Comparison of ENCODE assay signal across 14 cellular contexts in the genomic region with DNA sequence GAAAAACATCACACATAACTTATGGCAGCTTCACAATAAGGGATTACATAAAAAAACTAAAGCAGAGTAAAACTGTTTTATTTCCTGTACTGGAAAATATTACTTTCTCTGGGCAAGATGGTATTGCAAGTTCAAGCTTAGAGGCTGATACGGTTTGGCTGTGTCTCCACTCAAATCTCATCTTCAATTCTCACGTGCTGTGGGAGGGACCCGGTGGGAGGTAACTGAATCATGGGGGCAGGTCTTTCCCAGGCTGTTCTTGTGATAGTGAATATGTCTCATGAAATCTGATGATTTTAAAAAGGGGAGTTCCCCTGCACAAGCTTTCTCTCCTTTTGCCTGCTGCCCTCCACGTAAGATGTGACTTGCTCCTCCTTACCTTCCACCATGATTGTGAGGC. TPM values are rescaled to one million over a fixed set of nuclear protein-coding genes. Genes with fewer than 3 reads are reported as not detected.
DNase-seq lines count a peak whose midpoint lies in the region; ATAC-seq and TF ChIP-seq lines count a peak whose summit lies in the region.
"Had no signal": no experiment of that assay in that cellular context is flagged by ENCODE, and none has a peak within 500 bp of the region (broad histone marks: within the 10 kb centered on the region; RNA-seq: fewer than 3 reads in every experiment).

No MANE protein-coding gene starts in this region.

- H3K36me3 ChIP-seq in naive thymus-derived CD4-positive, alpha-beta T cell (ENCODE audit: control insufficient read depth in 2 of 3, insufficient read depth in 3 of 3, low read length in 3 of 3), result peaks cover 0 to 14% (median 0%) of the 10 kb centered on the region in 3 experiments

- intact Hi-C loops in natural killer cell (cut with micrococcal nuclease), result no loop called here
- intact Hi-C loops in naive thymus-derived CD4-positive, alpha-beta T cell (cut with micrococcal nuclease), result no loop called here

- peaks cover 0 to 10% of the 10 kb centered on the region in 2 donors for H3K4me1 ChIP-seq in naive thymus-derived CD4-positive, alpha-beta T cell (ENCODE audit: control insufficient read depth in 2 of 2, insufficient read depth in 2 of 2, low read length in 2 of 2)

- TF ChIP-seq CTCF in natural killer cell (IDR thresholded peaks at IDR 0.05), result no peak

- CTCF ChIA-PET in naive thymus-derived CD4-positive, alpha-beta T cell (lab: Charles Lee), result no interaction called here

- no peak overlapping the region for H3K4me3 Mint-ChIP-seq in natural killer cell treated with Interleukin-12 subunit alpha and Interleukin-12 subunit beta and Interleukin-15 and Interleukin-18, amount 100 ng/mL, for 72 hours
- H3K4me3 Mint-ChIP-seq in natural killer cell, result no peak overlapping the region
- peak overlapping the region in 1 of 2 donors; percentile 15 for H3K4me3 Mint-ChIP-seq in activated T-cell treated with anti-CD3 and anti-CD28 coated beads, Interleukin-2, amount 50 U/mL, for 72 hours
- no peak overlapping the region for H3K4me3 Mint-ChIP-seq in naive thymus-derived CD4-positive, alpha-beta T cell
- peak overlapping the region; percentile 4 to 35 for H3K4me3 Mint-ChIP-seq in stimulated activated naive CD8-positive, alpha-beta T cell treated with anti-CD3 and anti-CD28 coated beads, Interleukin-15, amount 100 ng/mL, for 72 hours
- H3K4me3 Mint-ChIP-seq: mesothelial cell of epicardium had no signal

- peaks cover 16% of the 10 kb centered on the region for H3K36me3 Mint-ChIP-seq in natural killer cell treated with Interleukin-12 subunit alpha and Interleukin-12 subunit beta and Interleukin-15 and Interleukin-18, amount 100 ng/mL, for 72 hours
- H3K36me3 Mint-ChIP-seq in natural killer cell, result no peaks in the 10 kb centered on the region
- H3K36me3 Mint-ChIP-seq in activated T-cell treated with anti-CD3 and anti-CD28 coated beads, Interleukin-2, amount 50 U/mL, for 72 hours (ENCODE audit: insufficient read depth in 2 of 2), result peaks cover 16 to 38% of the 10 kb centered on the region in 2 donors
- H3K36me3 Mint-ChIP-seq in naive thymus-derived CD4-positive, alpha-beta T cell, result peaks cover 6 to 48% (median 28%) of the 10 kb centered on the region in 5 donors

- no peak for ATAC-seq in natural killer cell treated with Interleukin-12 subunit alpha and Interleukin-12 subunit beta and Interleukin-15 and Interleukin-18, amount 100 ng/mL, for 72 hours
- ATAC-seq in natural killer cell (no peak), GM18873 (IDR thresholded peaks at IDR 0.05; ENCODE audit: low FRiP score, unreplicated experiment) (no peak)
- no peak for ATAC-seq in activated T-cell treated with anti-CD3 and anti-CD28 coated beads, Interleukin-2, amount 50 U/mL, for 72 hours (replicated peaks in 1 of 2)
- no peak for ATAC-seq in naive thymus-derived CD4-positive, alpha-beta T cell
- ATAC-seq in stimulated activated naive CD8-positive, alpha-beta T cell treated with anti-CD3 and anti-CD28 coated beads, Interleukin-15, amount 100 ng/mL, for 72 hours, result no peak

- H3K27me3 Mint-ChIP-seq in natural killer cell treated with Interleukin-12 subunit alpha and Interleukin-12 subunit beta and Interleukin-15 and Interleukin-18, amount 100 ng/mL, for 72 hours, result no peaks in the 10 kb centered on the region
- peaks cover 0 to 1% of the 10 kb centered on the region in 2 donors for H3K27me3 Mint-ChIP-seq in natural killer cell (ENCODE audit: low read depth in 2 of 2)
- H3K27me3 Mint-ChIP-seq in activated T-cell treated with anti-CD3 and anti-CD28 coated beads, Interleukin-2, amount 50 U/mL, for 72 hours (ENCODE audit: low read depth), result no peaks in the 10 kb centered on the region
- H3K27me3 Mint-ChIP-seq in naive thymus-derived CD4-positive, alpha-beta T cell, result peaks cover 0 to 1% (median 0%) of the 10 kb centered on the region in 5 donors
- H3K27me3 Mint-ChIP-seq in stimulated activated naive CD8-positive, alpha-beta T cell treated with anti-CD3 and anti-CD28 coated beads, Interleukin-15, amount 100 ng/mL, for 72 hours, result no peaks in the 10 kb centered on the region

- H3K9me3 ChIP-seq in naive thymus-derived CD4-positive, alpha-beta T cell (ENCODE audit: control insufficient read depth in 2 of 3, low read length in 3 of 3), result no peaks in the 10 kb centered on the region

- no peak overlapping the region for H3K27ac ChIP-seq in naive thymus-derived CD4-positive, alpha-beta T cell (ENCODE audit: low read depth, low read length)

- POLR2A ChIA-PET in naive thymus-derived CD4-positive, alpha-beta T cell (lab: Charles Lee), result interaction anchor here (0.6 kb wide), 1 partner anchor 16 kb away, joined by 3 read pairs; no protein-coding TSS in a partner anchor

- H3K9me3 Mint-ChIP-seq in natural killer cell treated with Interleukin-12 subunit alpha and Interleukin-12 subunit beta and Interleukin-15 and Interleukin-18, amount 100 ng/mL, for 72 hours, result no peaks in the 10 kb centered on the region
- H3K9me3 Mint-ChIP-seq in natural killer cell, result no peaks in the 10 kb centered on the region
- no peaks in the 10 kb centered on the region for H3K9me3 Mint-ChIP-seq in activated T-cell treated with anti-CD3 and anti-CD28 coated beads, Interleukin-2, amount 50 U/mL, for 72 hours
- peaks cover 0 to 11% (median 0%) of the 10 kb centered on the region in 11 donors for H3K9me3 Mint-ChIP-seq in naive thymus-derived CD4-positive, alpha-beta T cell
- H3K9me3 Mint-ChIP-seq in stimulated activated naive CD8-positive, alpha-beta T cell treated with anti-CD3 and anti-CD28 coated beads, Interleukin-15, amount 100 ng/mL, for 72 hours, result no peaks in the 10 kb centered on the region
- H3K9me3 Mint-ChIP-seq: mesothelial cell of epicardium had no signal

- no peak for DNase-seq in natural killer cell treated with Interleukin-12 subunit alpha and Interleukin-12 subunit beta and Interleukin-15 and Interleukin-18, amount 100 ng/mL, for 72 hours (ENCODE audit: low spot score)
- DNase-seq in natural killer cell (no peak), NCI-H446 treated with DMSO at 0.1 percent for 48 hours (lab: John Stamatoyannopoulos, UW) (no peak), SHP77 treated with DMSO at 0.1 percent for 48 hours (lab: John Stamatoyannopoulos, UW) (no peak)
- peak in 1 of 2 donors; percentile 35 for DNase-seq in activated T-cell treated with anti-CD3 and anti-CD28 coated beads, Interleukin-2, amount 50 U/mL, for 72 hours
- no peak for DNase-seq in naive thymus-derived CD4-positive, alpha-beta T cell
- DNase-seq in stimulated activated naive CD8-positive, alpha-beta T cell treated with anti-CD3 and anti-CD28 coated beads, Interleukin-15, amount 100 ng/mL, for 72 hours, result no peak
- DNase-seq: AML-193, caudate nucleus, islet precursor cell, NCI-H2171, trophoblast cell had no signal

- H3K27me3 ChIP-seq in naive thymus-derived CD4-positive, alpha-beta T cell (ENCODE audit: control insufficient read depth in 2 of 2, insufficient read depth in 2 of 2, low read length in 2 of 2), result no peaks in the 10 kb centered on the region

- peaks cover 52 to 70% of the 10 kb centered on the region in 2 donors for H3K4me1 Mint-ChIP-seq in natural killer cell treated with Interleukin-12 subunit alpha and Interleukin-12 subunit beta and Interleukin-15 and Interleukin-18, amount 100 ng/mL, for 72 hours (ENCODE audit: low read depth in 2 of 2)
- H3K4me1 Mint-ChIP-seq in natural killer cell, result peaks cover 47 to 58% of the 10 kb centered on the region in 2 donors
- H3K4me1 Mint-ChIP-seq in activated T-cell treated with anti-CD3 and anti-CD28 coated beads, Interleukin-2, amount 50 U/mL, for 72 hours (ENCODE audit: low read depth), result peaks cover 59% of the 10 kb centered on the region
- peaks cover 44 to 66% (median 52%) of the 10 kb centered on the region in 7 donors for H3K4me1 Mint-ChIP-seq in naive thymus-derived CD4-positive, alpha-beta T cell
- peaks cover 61% of the 10 kb centered on the region for H3K4me1 Mint-ChIP-seq in stimulated activated naive CD8-positive, alpha-beta T cell treated with anti-CD3 and anti-CD28 coated beads, Interleukin-15, amount 100 ng/mL, for 72 hours

- no peak overlapping the region for H3K4me3 ChIP-seq in naive thymus-derived CD4-positive, alpha-beta T cell (ENCODE audit: low read length)

- peak overlapping the region; percentile 52 to 60 for H3K27ac Mint-ChIP-seq in natural killer cell treated with Interleukin-12 subunit alpha and Interleukin-12 subunit beta and Interleukin-15 and Interleukin-18, amount 100 ng/mL, for 72 hours
- H3K27ac Mint-ChIP-seq in natural killer cell, result peak overlapping the region in 1 of 2 donors; percentile 96
- H3K27ac Mint-ChIP-seq in activated T-cell treated with anti-CD3 and anti-CD28 coated beads, Interleukin-2, amount 50 U/mL, for 72 hours, result peak overlapping the region; percentile 24
- H3K27ac Mint-ChIP-seq in naive thymus-derived CD4-positive, alpha-beta T cell, result peak overlapping the region in 7 of 9 donors; percentile 46 to 77 (median 68)
- no peak overlapping the region for H3K27ac Mint-ChIP-seq in stimulated activated naive CD8-positive, alpha-beta T cell treated with anti-CD3 and anti-CD28 coated beads, Interleukin-15, amount 100 ng/mL, for 72 hours
- H3K27ac Mint-ChIP-seq: mesothelial cell of epicardium had no signal

RNA-seq across cellular contexts. Expression of a gene that starts 5.1 kb away (rescaled TPM):
- 1 to 10 TPM; 6.5 to 8.5 TPM for total RNA-seq in natural killer cell treated with Interleukin-12 subunit alpha and Interleukin-12 subunit beta and Interleukin-15 and Interleukin-18, amount 100 ng/mL, for 72 hours
- 10 to 100 TPM in 1 of 3 donors, 1 to 10 TPM in 2; 8.1 to 22.5 (median 9.9) TPM for total RNA-seq in natural killer cell
- total RNA-seq in activated T-cell treated with anti-CD3 and anti-CD28 coated beads, Interleukin-2, amount 50 U/mL, for 72 hours, result 1 to 10 TPM; 4.8 to 5.3 TPM
- total RNA-seq in naive thymus-derived CD4-positive, alpha-beta T cell, result 10 to 100 TPM in 1 of 5 experiments, 1 to 10 TPM in 4; 3.4 to 10.8 (median 7.1) TPM
- polyA plus RNA-seq in naive thymus-derived CD4-positive, alpha-beta T cell, result 1 to 10 TPM; 1.8 to 4.9 TPM

RNA-seq across cellular contexts. Expression of a gene that starts 19.2 kb away (rescaled TPM):
- 10 to 100 TPM; 29.2 to 34.6 TPM for total RNA-seq in natural killer cell treated with Interleukin-12 subunit alpha and Interleukin-12 subunit beta and Interleukin-15 and Interleukin-18, amount 100 ng/mL, for 72 hours
- 10 to 100 TPM; 12.7 to 22.1 (median 17.9) TPM for total RNA-seq in natural killer cell
- 10 to 100 TPM; 17.2 to 22.7 TPM for total RNA-seq in activated T-cell treated with anti-CD3 and anti-CD28 coated beads, Interleukin-2, amount 50 U/mL, for 72 hours
- total RNA-seq in naive thymus-derived CD4-positive, alpha-beta T cell, result 10 to 100 TPM in 4 of 5 experiments, 1 to 10 TPM in 1; 8.7 to 19.4 (median 12.0) TPM
- 1 to 10 TPM; 4.6 to 7.2 TPM for polyA plus RNA-seq in naive thymus-derived CD4-positive, alpha-beta T cell

Comparison
In these comparisons a context has a peak if more than half of its experiments do, and no peak if none do; other contexts are left out.
1. H3K27ac Mint-ChIP-seq: peak in natural killer cell treated with Interleukin-12 subunit alpha and Interleukin-12 subunit beta and Interleukin-15 and Interleukin-18, amount 100 ng/mL, for 72 hours (2 of 2), activated T-cell treated with anti-CD3 and anti-CD28 coated beads, Interleukin-2, amount 50 U/mL, for 72 hours (single experiment) and naive thymus-derived CD4-positive, alpha-beta T cell (7 of 9); none in stimulated activated naive CD8-positive, alpha-beta T cell treated with anti-CD3 and anti-CD28 coated beads, Interleukin-15, amount 100 ng/mL, for 72 hours (0 of 2).
2. H3K4me3 Mint-ChIP-seq: peak in stimulated activated naive CD8-positive, alpha-beta T cell treated with anti-CD3 and anti-CD28 coated beads, Interleukin-15, amount 100 ng/mL, for 72 hours (2 of 2); none in natural killer cell treated with Interleukin-12 subunit alpha and Interleukin-12 subunit beta and Interleukin-15 and Interleukin-18, amount 100 ng/mL, for 72 hours (single experiment), natural killer cell (single experiment) and naive thymus-derived CD4-positive, alpha-beta T cell (0 of 10).